ENCODE assay signal across 8 cellular contexts in the genomic region with DNA sequence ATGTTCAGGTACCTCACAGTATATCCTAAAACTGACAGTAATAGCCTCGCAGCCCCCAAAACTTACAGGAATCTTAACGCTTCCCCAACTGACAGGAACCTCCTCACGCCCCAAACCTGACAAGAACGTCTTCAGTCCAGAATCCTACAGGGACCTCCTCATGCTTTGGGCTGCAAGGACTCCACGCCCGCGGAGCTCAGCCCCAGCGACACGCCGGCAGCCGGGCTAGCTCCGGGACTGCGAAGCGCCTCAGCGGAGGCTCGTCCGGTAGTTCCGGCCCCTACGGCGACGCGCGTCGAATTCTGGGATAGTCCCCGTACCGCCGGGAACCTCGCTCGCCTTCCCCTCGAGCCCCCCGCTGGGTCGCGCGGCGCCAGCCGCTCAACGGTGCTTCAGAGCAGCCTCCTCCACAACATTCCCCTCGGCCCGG. TPM values are rescaled to one million over a fixed set of nuclear protein-coding genes. Genes with fewer than 3 reads are reported as not detected.
DNase-seq lines count a peak whose midpoint lies in the region; ATAC-seq and TF ChIP-seq lines count a peak whose summit lies in the region.

No MANE protein-coding gene starts in this region.

- H3K9ac ChIP-seq in OCI-LY3 (ENCODE audit: low read length) (peak overlapping the region; percentile 98), adipocyte (ENCODE audit: low read length) (peak overlapping the region; percentile 93)

- DNase-seq in activated CD8-positive, alpha-beta memory T cell treated with anti-CD3 and anti-CD28 coated beads, Interleukin-2, amount 10 ng/mL, durations not matched to agents 7 days and 5 days: no peak
- DNase-seq in activated CD8-positive, alpha-beta memory T cell treated with anti-CD3 and anti-CD28 coated beads for 24 hours: no peak
- DNase-seq in adipocyte (ENCODE audit: low read depth) (peak; percentile 58), hepatic stellate cell (ENCODE audit: low spot score) (peak; percentile 8), sciatic nerve (ENCODE audit: low spot score) (peak; percentile 64), NCI-H510A (lab: John Stamatoyannopoulos, UW) (no peak)

- peak overlapping the region; percentile 90 for H2AFZ ChIP-seq in OCI-LY3 (ENCODE audit: low read depth, low read length)

- no peaks in the 10 kb centered on the region for H3K27me3 Mint-ChIP-seq in activated CD8-positive, alpha-beta memory T cell treated with anti-CD3 and anti-CD28 coated beads, Interleukin-2, amount 10 ng/mL, durations not matched to agents 7 days and 5 days

- H3K9me3 ChIP-seq in OCI-LY3 (ENCODE audit: insufficient read depth, low read length): no peaks in the 10 kb centered on the region
- no peaks in the 10 kb centered on the region for H3K9me3 ChIP-seq in adipocyte (ENCODE audit: control insufficient read depth, low read length)

- H3K4me1 ChIP-seq in OCI-LY3 (ENCODE audit: low read length): peaks cover 10% of the 10 kb centered on the region
- H3K4me1 ChIP-seq in adipocyte (ENCODE audit: control insufficient read depth, insufficient read depth, low read length): peaks cover 3% of the 10 kb centered on the region

- CTCF ChIA-PET in activated CD8-positive, alpha-beta memory T cell treated with anti-CD3 and anti-CD28 coated beads, Interleukin-2, amount 10 ng/mL, durations not matched to agents 7 days and 5 days (lab: Charles Lee): interaction anchor here (1.1 to 1.2 kb wide), 2 partner anchors 396 to 956 kb away, joined by 3 read pairs; a partner anchor contains a TSS

- peak overlapping the region; percentile 98 for H3K4me3 ChIP-seq in OCI-LY3 (ENCODE audit: low read length)
- peak overlapping the region; percentile 87 for H3K4me3 ChIP-seq in adipocyte (ENCODE audit: low read length)

- H3K36me3 Mint-ChIP-seq in activated CD8-positive, alpha-beta memory T cell treated with anti-CD3 and anti-CD28 coated beads, Interleukin-2, amount 10 ng/mL, durations not matched to agents 7 days and 5 days: peaks cover 10% of the 10 kb centered on the region

- no peaks in the 10 kb centered on the region for H3K9me3 Mint-ChIP-seq in activated CD8-positive, alpha-beta memory T cell treated with anti-CD3 and anti-CD28 coated beads, Interleukin-2, amount 10 ng/mL, durations not matched to agents 7 days and 5 days (ENCODE audit: low read depth)

- peak; percentile 13 for ATAC-seq in activated CD8-positive, alpha-beta memory T cell treated with anti-CD3 and anti-CD28 coated beads, Interleukin-2, amount 10 ng/mL, durations not matched to agents 7 days and 5 days
- ATAC-seq in HG02759 (IDR thresholded peaks at IDR 0.05; ENCODE audit: unreplicated experiment): peak; percentile 13
- ATAC-seq in sciatic nerve: peak; percentile 53

- H3K27me3 ChIP-seq in OCI-LY3 (ENCODE audit: low read depth, low read length) (no peaks in the 10 kb centered on the region), adipocyte (replicated peaks; ENCODE audit: control insufficient read depth, insufficient read depth, low read length) (peaks cover 7% of the 10 kb centered on the region)

- peaks cover 18% of the 10 kb centered on the region for H3K79me2 ChIP-seq in OCI-LY3 (ENCODE audit: low read length)

- intact Hi-C loops in sciatic nerve (cut with DNase I): no loop called here

- peak overlapping the region; percentile 96 for H3K4me3 Mint-ChIP-seq in activated CD8-positive, alpha-beta memory T cell treated with anti-CD3 and anti-CD28 coated beads, Interleukin-2, amount 10 ng/mL, durations not matched to agents 7 days and 5 days

- H4K20me1 ChIP-seq in OCI-LY3 (ENCODE audit: insufficient read depth, low read length): no peaks in the 10 kb centered on the region

- H3K27ac Mint-ChIP-seq in activated CD8-positive, alpha-beta memory T cell treated with anti-CD3 and anti-CD28 coated beads, Interleukin-2, amount 10 ng/mL, durations not matched to agents 7 days and 5 days: peak overlapping the region; percentile 95

- no peak for TF ChIP-seq CTCF in OCI-LY3 (IDR thresholded peaks at IDR 0.05; ENCODE audit: low read depth, low read length)

- H3K36me3 ChIP-seq in OCI-LY3 (replicated peaks; ENCODE audit: low read depth, low read length) (peaks cover 14% of the 10 kb centered on the region), adipocyte (ENCODE audit: control insufficient read depth, insufficient read depth, low read length, severe bottlenecking) (peaks cover 11% of the 10 kb centered on the region)

- H3K4me2 ChIP-seq in OCI-LY3 (ENCODE audit: low read length): peak overlapping the region; percentile 88

- H3K4me1 Mint-ChIP-seq in activated CD8-positive, alpha-beta memory T cell treated with anti-CD3 and anti-CD28 coated beads, Interleukin-2, amount 10 ng/mL, durations not matched to agents 7 days and 5 days: peaks cover 18% of the 10 kb centered on the region

- H3K27ac ChIP-seq in OCI-LY3 (ENCODE audit: low read length): peak overlapping the region; percentile 93

RNA-seq across cellular contexts. Expression of a gene that starts 0.6 kb away (rescaled TPM):
- total RNA-seq in activated CD8-positive, alpha-beta memory T cell treated with anti-CD3 and anti-CD28 coated beads, Interleukin-2, amount 10 ng/mL, durations not matched to agents 7 days and 5 days: 10 to 100 TPM; 42.9 to 44.9 TPM
- 34.4 TPM for total RNA-seq in sciatic nerve

Comparison
In these comparisons a context has a peak if more than half of its experiments do, and no peak if none do; other contexts are left out.
1. DNase-seq: peak in adipocyte (single experiment), hepatic stellate cell (single experiment) and sciatic nerve (single experiment); none in activated CD8-positive, alpha-beta memory T cell treated with anti-CD3 and anti-CD28 coated beads, Interleukin-2, amount 10 ng/mL, durations not matched to agents 7 days and 5 days (single experiment), activated CD8-positive, alpha-beta memory T cell treated with anti-CD3 and anti-CD28 coated beads for 24 hours (single experiment) and NCI-H510A (single experiment).
2. Peak in every context shown above with its lines, with median percentiles within 50 percentile points of each other: ATAC-seq.